Comparison of ENCODE assay signal across 18 cellular contexts in genomic region chr13:27037171-27037570, GRCh38.
"Had no signal": no experiment of that assay in that cellular context is flagged by ENCODE, and none has a peak within 500 bp of the region (broad histone marks: within the 10 kb centered on the region; RNA-seq: fewer than 3 reads in every experiment).

No MANE protein-coding gene starts in this region.

- H3K4me3 ChIP-seq: heart right ventricle, psoas muscle, right lobe of liver, spleen, thoracic aorta had no signal

- DNase-seq: activated CD4-positive, alpha-beta T cell treated with anti-CD3 and anti-CD28 coated beads, Interleukin-2, amount 50 U/mL, for 4 hours; activated CD4-positive, CD25-positive, alpha-beta regulatory T cell treated with anti-CD3 and anti-CD28 coated beads, Interleukin-2, amount 50 U/mL, for 72 hours; activated effector memory CD4-positive, alpha-beta T cell treated with Interleukin-2 at 50 U/mL for 16 hours; activated T-cell treated with anti-CD3 and anti-CD28 coated beads, Interleukin-2, amount 50 U/mL, for 4 hours; amniotic stem cell; effector CD8-positive, alpha-beta T cell; foreskin melanocyte; heart right ventricle; psoas muscle; right lobe of liver; spleen; stimulated activated naive CD8-positive, alpha-beta T cell treated with anti-CD3 and anti-CD28 coated beads, Interleukin-15, amount 100 ng/mL, for 72 hours; T-helper 1 cell; T1000 had no signal

- H3K9me3 Mint-ChIP-seq: activated naive CD4-positive, alpha-beta T cell treated with anti-CD3 and anti-CD28 coated beads, Interleukin-2, amount 50 U/mL, for 72 hours; activated T-cell treated with anti-CD3 and anti-CD28 coated beads, Interleukin-2, amount 50 U/mL, for 4 hours; memory B cell; stimulated activated naive CD8-positive, alpha-beta T cell treated with anti-CD3 and anti-CD28 coated beads, Interleukin-15, amount 100 ng/mL, for 72 hours had no signal

- H3K27ac ChIP-seq: heart right ventricle, psoas muscle, right lobe of liver, spleen, thoracic aorta had no signal

- H3K4me1 ChIP-seq: psoas muscle, right lobe of liver had no signal

- H3K36me3 Mint-ChIP-seq: activated naive CD4-positive, alpha-beta T cell treated with anti-CD3 and anti-CD28 coated beads, Interleukin-2, amount 50 U/mL, for 72 hours; memory B cell had no signal

- ATAC-seq: activated naive CD4-positive, alpha-beta T cell treated with anti-CD3 and anti-CD28 coated beads, Interleukin-2, amount 50 U/mL, for 72 hours; activated T-cell treated with anti-CD3 and anti-CD28 coated beads, Interleukin-2, amount 50 U/mL, for 4 hours; left lobe of liver; psoas muscle; right lobe of liver; stimulated activated naive CD8-positive, alpha-beta T cell treated with anti-CD3 and anti-CD28 coated beads, Interleukin-15, amount 100 ng/mL, for 72 hours had no signal

- H3K9me3 ChIP-seq: heart right ventricle, psoas muscle, right lobe of liver, spleen, thoracic aorta had no signal

- H3K36me3 ChIP-seq: heart right ventricle, right lobe of liver, spleen, thoracic aorta had no signal

- H3K4me3 Mint-ChIP-seq: activated T-cell treated with anti-CD3 and anti-CD28 coated beads, Interleukin-2, amount 50 U/mL, for 4 hours; memory B cell; stimulated activated naive CD8-positive, alpha-beta T cell treated with anti-CD3 and anti-CD28 coated beads, Interleukin-15, amount 100 ng/mL, for 72 hours had no signal

- H3K27ac Mint-ChIP-seq: activated naive CD4-positive, alpha-beta T cell treated with anti-CD3 and anti-CD28 coated beads, Interleukin-2, amount 50 U/mL, for 72 hours; memory B cell had no signal

- H3K27me3 ChIP-seq: right lobe of liver had no signal
